ENCODE assay signal across 27 cellular contexts in the genomic region with DNA sequence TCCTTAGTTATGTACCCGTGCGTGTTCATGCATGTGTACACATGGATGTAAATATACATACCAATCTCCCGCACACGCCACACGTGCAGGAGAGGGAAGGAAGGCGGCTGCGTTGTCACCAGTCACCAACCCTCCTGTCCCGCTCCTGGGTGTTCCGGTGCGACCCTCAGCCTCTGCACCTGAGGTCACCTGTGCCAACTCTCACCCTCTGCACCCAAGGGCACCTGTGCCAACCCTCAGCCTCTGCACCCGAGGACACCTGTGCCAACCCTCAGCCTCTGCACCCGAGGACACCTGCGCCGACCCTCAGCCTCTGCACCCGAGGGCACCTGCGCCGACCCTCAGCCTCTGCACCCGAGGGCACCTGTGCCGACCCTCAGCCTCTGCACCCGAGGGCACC.
"Had no signal": no experiment of that assay in that cellular context is flagged by ENCODE, and none has a peak within 500 bp of the region (broad histone marks: within the 10 kb centered on the region; RNA-seq: fewer than 3 reads in every experiment).

No MANE protein-coding gene starts in this region.

- H3K27ac ChIP-seq: ascending aorta, cardiac muscle cell, VCaP had no signal

- H3K4me3 ChIP-seq: ascending aorta, cardiac muscle cell had no signal

- H3K9me3 ChIP-seq: ascending aorta had no signal

- H3K27me3 ChIP-seq: ascending aorta, cardiac muscle cell had no signal

- DNase-seq: activated B cell treated with CpG ODN at 0.5 μM for 24 hours; activated CD4-positive, alpha-beta memory T cell treated with anti-CD3 and anti-CD28 coated beads for 36 hours; activated CD4-positive, alpha-beta T cell treated with anti-CD3 and anti-CD28 coated beads for 1 hour; activated CD4-positive, alpha-beta T cell treated with anti-CD3 and anti-CD28 coated beads for 36 hours; activated CD4-positive, alpha-beta T cell treated with anti-CD3 and anti-CD28 coated beads, Interleukin-2, amount 10 ng/mL, durations not matched to agents 24 days and 14 days; activated CD4-positive, alpha-beta T cell treated with anti-CD3 and anti-CD28 coated beads, Interleukin-2, amount 50 U/mL, for 1 hour; activated CD4-positive, alpha-beta T cell treated with anti-CD3 and anti-CD28 coated beads, Interleukin-2, amount 50 U/mL, for 4 hours; activated CD8-positive, alpha-beta memory T cell treated with anti-CD3 and anti-CD28 coated beads, Interleukin-2, amount 50 U/mL, for 48 hours; activated CD8-positive, alpha-beta T cell treated with anti-CD3 and anti-CD28 coated beads for 36 hours; activated effector memory CD4-positive, alpha-beta T cell treated with Interleukin-2 at 50 U/mL for 16 hours; activated gamma-delta T cell; activated naive CD4-positive, alpha-beta T cell treated with anti-CD3 and anti-CD28 coated beads, Interleukin-2, amount 10 ng/mL, durations not matched to agents 7 days and 5 days; activated naive CD4-positive, alpha-beta T cell treated with Interleukin-2 at 50 U/mL for 16 hours; activated naive CD8-positive, alpha-beta T cell treated with anti-CD3 and anti-CD28 coated beads, Interleukin-2, amount 10 ng/mL, durations not matched to agents 7 days and 5 days; activated naive CD8-positive, alpha-beta T cell treated with anti-CD3 and anti-CD28 coated beads, Interleukin-2, amount 50 U/mL, for 24 hours; activated T-cell treated with anti-CD3 and anti-CD28 coated beads, Interleukin-2, amount 50 U/mL, for 24 hours; activated T-cell treated with anti-CD3 and anti-CD28 coated beads, Interleukin-2, amount 50 U/mL, for 48 hours; amygdala; anterior cingulate cortex; central memory CD4-positive, alpha-beta T cell; SW 1271; T-helper 1 cell; T-helper 2 cell; T-helper 9 cell had no signal

- ATAC-seq: activated CD4-positive, alpha-beta T cell treated with anti-CD3 and anti-CD28 coated beads for 36 hours; activated CD8-positive, alpha-beta T cell treated with anti-CD3 and anti-CD28 coated beads for 36 hours; activated naive CD8-positive, alpha-beta T cell treated with anti-CD3 and anti-CD28 coated beads, Interleukin-2, amount 50 U/mL, for 24 hours had no signal

- H3K36me3 ChIP-seq: ascending aorta, cardiac muscle cell had no signal
